In genomic region chr3:12400795-12401194, GRCh38 we compare ENCODE assay signal across 14 cellular contexts.
DNase-seq lines count a peak whose midpoint lies in the region; ATAC-seq and TF ChIP-seq lines count a peak whose summit lies in the region.
"Had no signal": no experiment of that assay in that cellular context is flagged by ENCODE, and none has a peak within 500 bp of the region (broad histone marks: within the 10 kb centered on the region; RNA-seq: fewer than 3 reads in every experiment).

No MANE protein-coding gene starts in this region.

- peaks cover 5% of the 10 kb centered on the region for H3K4me1 ChIP-seq in endodermal cell (ENCODE audit: control insufficient read depth, insufficient read depth, low read length)
- H3K4me1 ChIP-seq: tibial artery had no signal

- 92% methylated on average over 1 of the region's 1 CpG; no CpG with 5 or more reads in 1 of the 2 experiments for WGBS in endodermal cell (ENCODE audit: insufficient coverage in 1 of 2, insufficient read length in 1 of 2), 2 experiments

- CTCF ChIA-PET in BJ (lab: Yijun Ruan, JAX): no interaction called here
- CTCF ChIA-PET in activated CD8-positive, alpha-beta memory T cell treated with anti-CD3 and anti-CD28 coated beads, Interleukin-2, amount 10 ng/mL, durations not matched to agents 7 days and 5 days (lab: Charles Lee): no interaction called here

- no peak overlapping the region for H3K9ac ChIP-seq in endodermal cell (ENCODE audit: extremely low read depth, low read length, poor library complexity, severe bottlenecking)

- POLR2A ChIA-PET in BJ (lab: Charles Lee): no interaction called here

- no peaks in the 10 kb centered on the region for H3K36me3 ChIP-seq in BJ (ENCODE audit: control insufficient read depth, insufficient read depth, low read length)
- no peaks in the 10 kb centered on the region for H3K36me3 ChIP-seq in endodermal cell (ENCODE audit: control insufficient read depth, insufficient read depth, low read length)
- H3K36me3 ChIP-seq: tibial artery had no signal

- peak; percentile 51 for DNase-seq in BJ (ENCODE audit: low read depth)
- peak; percentile 76 for DNase-seq in LHCN-M2 (ENCODE audit: low read depth)
- peak; percentile 72 for DNase-seq in astrocyte of the hippocampus (ENCODE audit: low read depth, low spot score)
- DNase-seq in memory B cell (ENCODE audit: low spot score in 2 of 2): no peak
- no peak for DNase-seq in activated CD8-positive, alpha-beta memory T cell treated with anti-CD3 and anti-CD28 coated beads, Interleukin-2, amount 10 ng/mL, durations not matched to agents 7 days and 5 days
- DNase-seq in left colon: no peak
- no peak for DNase-seq in endodermal cell
- DNase-seq: central memory CD4-positive, alpha-beta T cell; NCI-H2029; Right ventricle myocardium superior; stimulated activated CD4-positive, alpha-beta T cell treated with anti-CD3 and anti-CD28 coated beads, Interleukin-2, amount 100 ng/mL, for 24 hours; tibial artery had no signal

- intact Hi-C loops in left colon (cut with DNase I, micrococcal nuclease): no loop called here

- no peaks in the 10 kb centered on the region for H3K9me3 ChIP-seq in endodermal cell (ENCODE audit: control insufficient read depth, low read length)
- H3K9me3 ChIP-seq: tibial artery had no signal

- H3K4me3 Mint-ChIP-seq in memory B cell (peak overlapping the region; percentile 18), endodermal cell (no peak overlapping the region)
- no peak overlapping the region for H3K4me3 Mint-ChIP-seq in activated CD8-positive, alpha-beta memory T cell treated with anti-CD3 and anti-CD28 coated beads, Interleukin-2, amount 10 ng/mL, durations not matched to agents 7 days and 5 days
- H3K4me3 Mint-ChIP-seq: neural crest cell had no signal

- TF ChIP-seq CTCF in BJ (IDR thresholded peaks at IDR 0.05; ENCODE audit: insufficient read depth, low read depth, low read length) (no peak), endodermal cell (conservative IDR thresholded peaks at IDR 0.05) (no peak)

- no peak overlapping the region for H3K27ac ChIP-seq in endodermal cell (ENCODE audit: low read depth, low read length)
- H3K27ac ChIP-seq: tibial artery had no signal

- H3K4me3 ChIP-seq in BJ (ENCODE audit: low read depth, low read length): no peak overlapping the region
- no peak overlapping the region for H3K4me3 ChIP-seq in endodermal cell (ENCODE audit: low read length)
- H3K4me3 ChIP-seq: tibial artery had no signal

- no peaks in the 10 kb centered on the region for H3K36me3 Mint-ChIP-seq in memory B cell
- peaks cover 2% of the 10 kb centered on the region for H3K36me3 Mint-ChIP-seq in activated CD8-positive, alpha-beta memory T cell treated with anti-CD3 and anti-CD28 coated beads, Interleukin-2, amount 10 ng/mL, durations not matched to agents 7 days and 5 days
- H3K36me3 Mint-ChIP-seq in endodermal cell (ENCODE audit: low read depth): no peaks in the 10 kb centered on the region

- no peaks in the 10 kb centered on the region for H3K9me3 Mint-ChIP-seq in memory B cell
- no peaks in the 10 kb centered on the region for H3K9me3 Mint-ChIP-seq in activated CD8-positive, alpha-beta memory T cell treated with anti-CD3 and anti-CD28 coated beads, Interleukin-2, amount 10 ng/mL, durations not matched to agents 7 days and 5 days (ENCODE audit: low read depth)
- no peaks in the 10 kb centered on the region for H3K9me3 Mint-ChIP-seq in endodermal cell
- H3K9me3 Mint-ChIP-seq: neural crest cell had no signal

- H3K4me1 Mint-ChIP-seq in memory B cell (peaks cover 14% of the 10 kb centered on the region), endodermal cell (peaks cover 10% of the 10 kb centered on the region)
- peaks cover 1% of the 10 kb centered on the region for H3K4me1 Mint-ChIP-seq in activated CD8-positive, alpha-beta memory T cell treated with anti-CD3 and anti-CD28 coated beads, Interleukin-2, amount 10 ng/mL, durations not matched to agents 7 days and 5 days

- peak overlapping the region; percentile 40 for H3K27ac Mint-ChIP-seq in memory B cell
- H3K27ac Mint-ChIP-seq in activated CD8-positive, alpha-beta memory T cell treated with anti-CD3 and anti-CD28 coated beads, Interleukin-2, amount 10 ng/mL, durations not matched to agents 7 days and 5 days: no peak overlapping the region
- no peak overlapping the region for H3K27ac Mint-ChIP-seq in endodermal cell

- ATAC-seq in memory B cell (ENCODE audit: low read depth) (no peak), GM19023 (IDR thresholded peaks at IDR 0.05; ENCODE audit: unreplicated experiment) (no peak), left colon (no peak)
- no peak for ATAC-seq in activated CD8-positive, alpha-beta memory T cell treated with anti-CD3 and anti-CD28 coated beads, Interleukin-2, amount 10 ng/mL, durations not matched to agents 7 days and 5 days

- no peaks in the 10 kb centered on the region for H3K27me3 Mint-ChIP-seq in memory B cell
- H3K27me3 Mint-ChIP-seq in activated CD8-positive, alpha-beta memory T cell treated with anti-CD3 and anti-CD28 coated beads, Interleukin-2, amount 10 ng/mL, durations not matched to agents 7 days and 5 days: peaks cover 42% of the 10 kb centered on the region
- peaks cover 21% of the 10 kb centered on the region for H3K27me3 Mint-ChIP-seq in endodermal cell (ENCODE audit: insufficient read depth)

- no peaks in the 10 kb centered on the region for H3K27me3 ChIP-seq in BJ (ENCODE audit: control insufficient read depth, insufficient read depth, low read length)
- peaks cover 32% of the 10 kb centered on the region for H3K27me3 ChIP-seq in endodermal cell (ENCODE audit: control insufficient read depth, insufficient read depth, low read length, poor library complexity, severe bottlenecking)
- H3K27me3 ChIP-seq: tibial artery had no signal

Comparison
In these comparisons a context has a peak if more than half of its experiments do, and no peak if none do; other contexts are left out.
1. DNase-seq: peak in BJ (single experiment), LHCN-M2 (single experiment) and astrocyte of the hippocampus (single experiment); none in memory B cell (0 of 2), activated CD8-positive, alpha-beta memory T cell treated with anti-CD3 and anti-CD28 coated beads, Interleukin-2, amount 10 ng/mL, durations not matched to agents 7 days and 5 days (single experiment), left colon (0 of 2) and endodermal cell (single experiment).